ENCODE assay signal across 13 cellular contexts in the genomic region with DNA sequence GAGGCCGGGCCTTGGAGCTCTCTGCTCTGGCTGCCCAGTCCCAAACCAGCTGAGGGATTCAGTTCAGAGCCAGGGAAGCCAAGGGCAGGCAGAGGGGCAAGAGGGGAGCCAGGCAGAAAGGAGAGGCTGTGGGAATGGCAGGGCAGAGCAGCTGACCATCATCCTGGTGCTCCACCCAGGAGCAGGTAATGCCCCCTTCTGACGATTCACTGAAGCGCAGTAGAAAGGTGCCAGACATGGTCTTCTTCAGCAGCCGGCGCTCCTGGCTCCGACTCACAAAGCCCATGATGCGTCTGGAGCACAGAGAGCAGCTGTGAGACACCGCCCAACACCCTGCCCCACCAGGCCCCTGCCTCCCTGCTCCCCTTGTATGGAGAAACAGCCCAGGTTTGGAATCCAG. TPM values are rescaled to one million over a fixed set of nuclear protein-coding genes. Genes with fewer than 3 reads are reported as not detected.
DNase-seq lines count a peak whose midpoint lies in the region; ATAC-seq lines count a peak whose summit lies in the region.
"Had no signal": no experiment of that assay in that cellular context is flagged by ENCODE, and none has a peak within 500 bp of the region (broad histone marks: within the 10 kb centered on the region; RNA-seq: fewer than 3 reads in every experiment).

No MANE protein-coding gene starts in this region.

- H4K91ac ChIP-seq in neuronal stem cell (ENCODE audit: low read depth, low read length, poor library complexity) = no peak overlapping the region

- no peak overlapping the region for H3K4me3 ChIP-seq in neuronal stem cell (ENCODE audit: low read length in 2 of 2)
- H3K4me3 ChIP-seq: gastroesophageal sphincter had no signal

- H3K4ac ChIP-seq in neuronal stem cell (ENCODE audit: low read length) = no peak overlapping the region

- H3K79me1 ChIP-seq in neuronal stem cell (ENCODE audit: low read depth, low read length) = no peaks in the 10 kb centered on the region

- no peaks in the 10 kb centered on the region for H3K9me3 Mint-ChIP-seq in T-helper 1 cell treated with Interleukin-12 subunit alpha and Interleukin-12 subunit beta and Interleukin-4 antibody, amounts not matched to agents 30 μg/mL and 1 μg/mL, for 36 hours
- no peaks in the 10 kb centered on the region for H3K9me3 Mint-ChIP-seq in naive B cell
- H3K9me3 Mint-ChIP-seq: central memory CD8-positive, alpha-beta T cell had no signal

- no peak overlapping the region for H2AFZ ChIP-seq in neuronal stem cell (ENCODE audit: low read length)

- H3K23ac ChIP-seq in neuronal stem cell (ENCODE audit: low read depth, low read length, poor library complexity) = no peak overlapping the region

- H2BK15ac ChIP-seq in neuronal stem cell (ENCODE audit: low read length) = no peak overlapping the region

- H3K27me3 Mint-ChIP-seq in T-helper 1 cell treated with Interleukin-12 subunit alpha and Interleukin-12 subunit beta and Interleukin-4 antibody, amounts not matched to agents 30 μg/mL and 1 μg/mL, for 36 hours (ENCODE audit: low read depth) = no peaks in the 10 kb centered on the region
- no peaks in the 10 kb centered on the region for H3K27me3 Mint-ChIP-seq in naive B cell
- H3K27me3 Mint-ChIP-seq: central memory CD8-positive, alpha-beta T cell had no signal

- no peak overlapping the region for H4K8ac ChIP-seq in neuronal stem cell (ENCODE audit: low read depth, low read length)

- no peak overlapping the region for H3K4me2 ChIP-seq in neuronal stem cell (ENCODE audit: insufficient read depth, low read length, poor library complexity, severe bottlenecking)

- WGBS in neuronal stem cell (ENCODE audit: extremely low coverage in 2 of 2, insufficient read length in 2 of 2, insufficient replicate concordance in 1 of 2), 2 donors = no CpG with 5 or more reads among the region's 8 CpGs

- H2AK5ac ChIP-seq in neuronal stem cell (ENCODE audit: low read depth, low read length) = no peak overlapping the region

- no peak overlapping the region for H2BK120ac ChIP-seq in neuronal stem cell (ENCODE audit: low read depth, low read length)

- H2BK12ac ChIP-seq in neuronal stem cell (ENCODE audit: low read length) = no peak overlapping the region

- peaks cover 42 to 83% of the 10 kb centered on the region in 2 donors for H3K36me3 ChIP-seq in neuronal stem cell (replicated peaks in 1 of 2; ENCODE audit: control insufficient read depth in 2 of 2, insufficient read depth in 2 of 2, low read length in 2 of 2)

- H3K27ac ChIP-seq in neuronal stem cell (replicated peaks; ENCODE audit: low read length) = no peak overlapping the region
- H3K27ac ChIP-seq: gastroesophageal sphincter had no signal

- no peak overlapping the region for H3K14ac ChIP-seq in neuronal stem cell (ENCODE audit: low read length)

- no peak overlapping the region for H3K9ac ChIP-seq in neuronal stem cell (ENCODE audit: low read depth, low read length, poor library complexity)

- H3K18ac ChIP-seq in neuronal stem cell (ENCODE audit: low read length) = no peak overlapping the region

- peak overlapping the region; percentile 19 for H3K27ac Mint-ChIP-seq in T-helper 1 cell treated with Interleukin-12 subunit alpha and Interleukin-12 subunit beta and Interleukin-4 antibody, amounts not matched to agents 30 μg/mL and 1 μg/mL, for 36 hours
- peak overlapping the region in 4 of 6 donors; percentile 42 to 83 (median 55) for H3K27ac Mint-ChIP-seq in naive B cell

- H3K36me3 Mint-ChIP-seq in T-helper 1 cell treated with Interleukin-12 subunit alpha and Interleukin-12 subunit beta and Interleukin-4 antibody, amounts not matched to agents 30 μg/mL and 1 μg/mL, for 36 hours (ENCODE audit: low read depth) = peaks cover 64% of the 10 kb centered on the region
- peaks cover 22 to 46% of the 10 kb centered on the region in 2 donors for H3K36me3 Mint-ChIP-seq in naive B cell

- no peak overlapping the region for H2BK5ac ChIP-seq in neuronal stem cell (ENCODE audit: low read length)

- ATAC-seq in naive B cell (ENCODE audit: low read depth in 2 of 2) = no peak
- ATAC-seq: gastroesophageal sphincter had no signal

- no peaks in the 10 kb centered on the region for H3K27me3 ChIP-seq in neuronal stem cell (ENCODE audit: control insufficient read depth in 3 of 3, insufficient read depth in 3 of 3, low read depth in 1 of 3, low read length in 3 of 3)
- H3K27me3 ChIP-seq: gastroesophageal sphincter had no signal

- H3K4me1 ChIP-seq in neuronal stem cell (ENCODE audit: control insufficient read depth in 2 of 2, insufficient read depth in 1 of 2, low read depth in 1 of 2, low read length in 2 of 2) = no peaks in the 10 kb centered on the region
- H3K4me1 ChIP-seq: gastroesophageal sphincter had no signal

- no peak for DNase-seq in T-helper 1 cell
- DNase-seq in HK-2 (ENCODE audit: unreplicated experiment) = peak; percentile 24
- DNase-seq in amniotic epithelial cell (ENCODE audit: low read depth) = peak; percentile 26
- DNase-seq in naive B cell = no peak
- no peak for DNase-seq in T-helper 2 cell
- DNase-seq in AG08395 (ENCODE audit: low spot score) = no peak
- no peak for DNase-seq in neuronal stem cell (ENCODE audit: low spot score)
- DNase-seq: mesenchymal stem cell, NCI-H1436 treated with DMSO at 0.1 percent for 48 hours had no signal

- peaks cover 0 to 2% of the 10 kb centered on the region in 2 donors for H3K9me3 ChIP-seq in neuronal stem cell (replicated peaks in 1 of 2; ENCODE audit: control insufficient read depth in 2 of 2, insufficient read depth in 1 of 2, low read depth in 1 of 2, low read length in 2 of 2)
- H3K9me3 ChIP-seq: gastroesophageal sphincter had no signal

- no peak overlapping the region for H3K4me3 Mint-ChIP-seq in T-helper 1 cell treated with Interleukin-12 subunit alpha and Interleukin-12 subunit beta and Interleukin-4 antibody, amounts not matched to agents 30 μg/mL and 1 μg/mL, for 36 hours
- H3K4me3 Mint-ChIP-seq in naive B cell = no peak overlapping the region
- H3K4me3 Mint-ChIP-seq: central memory CD8-positive, alpha-beta T cell had no signal

- peaks cover 6% of the 10 kb centered on the region for H3K4me1 Mint-ChIP-seq in T-helper 1 cell treated with Interleukin-12 subunit alpha and Interleukin-12 subunit beta and Interleukin-4 antibody, amounts not matched to agents 30 μg/mL and 1 μg/mL, for 36 hours (ENCODE audit: low read depth)
- H3K4me1 Mint-ChIP-seq in naive B cell = peaks cover 0 to 3% (median 0%) of the 10 kb centered on the region in 3 donors
- H3K4me1 Mint-ChIP-seq: central memory CD8-positive, alpha-beta T cell had no signal

RNA-seq across cellular contexts. Expression of gene IL23A, which starts 8.0 kb away (rescaled TPM):
- 10 to 100 TPM in 4 of 6 donors, 1 to 10 TPM in 2; 8.0 to 15.6 (median 12.9) TPM for polyA plus RNA-seq in naive B cell (ENCODE audit: low read depth in 6 of 6)
- 0.17 TPM for polyA plus RNA-seq in neuronal stem cell (2013, experiment 1 of 2)
- polyA plus RNA-seq in neuronal stem cell (2013, experiment 2 of 2) = 0.32 TPM
- polyA plus RNA-seq: AG04450 had no signal

RNA-seq across cellular contexts. Expression of gene PAN2, which starts 12.9 kb away (rescaled TPM):
- 10 to 100 TPM in 5 of 6 donors, 1 to 10 TPM in 1; 10.0 to 15.3 (median 13.6) TPM for polyA plus RNA-seq in naive B cell (ENCODE audit: low read depth in 6 of 6)
- 34.2 TPM for polyA plus RNA-seq in neuronal stem cell (2013, experiment 1 of 2)
- polyA plus RNA-seq in neuronal stem cell (2013, experiment 2 of 2) = 33.0 TPM

RNA-seq across cellular contexts. Expression of gene STAT2, which starts 13.2 kb away (rescaled TPM):
- 100 to 1,000 TPM; 119 to 150 (median 131) TPM for polyA plus RNA-seq in naive B cell (ENCODE audit: low read depth in 6 of 6)
- polyA plus RNA-seq in neuronal stem cell (2013, experiment 1 of 2) = 22.3 TPM
- polyA plus RNA-seq in neuronal stem cell (2013, experiment 2 of 2) = 24.5 TPM

RNA-seq across cellular contexts. Expression of gene APOF, which starts 16.0 kb away (rescaled TPM):
- not detected for polyA plus RNA-seq in naive B cell (ENCODE audit: low read depth in 6 of 6)
- polyA plus RNA-seq in neuronal stem cell (2013, experiment 1 of 2) = not detected
- polyA plus RNA-seq in neuronal stem cell (2013, experiment 2 of 2) = not detected
- polyA plus RNA-seq: AG04450 had no signal

RNA-seq across cellular contexts. Expression of gene CNPY2, which starts 30.9 kb away (rescaled TPM):
- 100 to 1,000 TPM; 134 to 210 (median 152) TPM for polyA plus RNA-seq in naive B cell (ENCODE audit: low read depth in 6 of 6)
- 129 TPM for polyA plus RNA-seq in neuronal stem cell (2013, experiment 1 of 2)
- 132 TPM for polyA plus RNA-seq in neuronal stem cell (2013, experiment 2 of 2)

Comparison
In these comparisons a context has a peak if more than half of its experiments do, and no peak if none do; other contexts are left out.
1. DNase-seq: peak in HK-2 (single experiment) and amniotic epithelial cell (single experiment); none in T-helper 1 cell (0 of 5), naive B cell (single experiment), T-helper 2 cell (0 of 5), AG08395 (single experiment) and neuronal stem cell (single experiment).